In the genomic region with DNA sequence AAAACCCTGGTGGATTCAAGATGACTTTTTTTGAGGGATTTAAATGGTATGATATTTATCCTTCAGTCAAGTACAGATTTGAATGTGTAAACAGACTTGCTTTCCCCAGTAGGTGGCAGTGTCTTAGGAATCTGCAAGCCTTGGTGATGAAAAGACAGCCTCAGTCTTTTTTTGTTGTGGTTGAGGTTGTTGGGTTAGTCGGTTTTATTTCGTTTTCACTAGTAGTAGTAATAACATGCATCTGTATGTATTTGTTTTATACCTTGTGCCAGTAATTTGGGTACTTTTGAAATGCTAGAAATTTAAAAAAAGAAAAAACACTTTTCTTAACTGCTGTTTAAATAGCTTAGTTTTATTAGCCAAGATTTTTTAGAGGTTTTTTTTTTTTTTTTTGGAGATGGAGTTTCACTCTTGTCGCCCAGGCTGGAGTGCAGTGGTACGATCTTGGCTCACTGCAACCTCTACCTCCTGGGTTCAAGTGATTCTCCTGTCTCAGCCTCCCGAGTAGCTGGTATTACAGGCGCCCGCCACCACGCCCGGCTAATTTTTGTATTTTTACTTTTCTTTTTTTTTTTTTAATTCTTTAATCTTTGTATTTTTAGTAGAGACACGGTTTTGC, we compare ENCODE assay signal across 8 cellular contexts. TPM values are rescaled to one million over a fixed set of nuclear protein-coding genes. Genes with fewer than 3 reads are reported as not detected.
DNase-seq lines count a peak whose midpoint lies in the region; FAIRE-seq and TF ChIP-seq lines count a peak whose summit lies in the region.

No MANE protein-coding gene starts in this region.

- H3K27ac ChIP-seq in astrocyte (ENCODE audit: low read depth, low read length) (no peak overlapping the region), iPS DF 6.9 (ENCODE audit: low read length) (no peak overlapping the region)

- peaks cover 13% of the 10 kb centered on the region for H3K36me3 ChIP-seq in astrocyte (ENCODE audit: insufficient read depth, low read length)
- no peaks in the 10 kb centered on the region; the same call in 1 of the 2 replicates for H3K36me3 ChIP-seq in iPS DF 6.9 (ENCODE audit: control insufficient read depth, insufficient read depth, low read length)

- H2AFZ ChIP-seq in astrocyte (ENCODE audit: low read depth, low read length): no peak overlapping the region

- H3K9me3 ChIP-seq in astrocyte (ENCODE audit: insufficient read depth, low read depth, low read length): no peaks in the 10 kb centered on the region
- no peaks in the 10 kb centered on the region for H3K9me3 ChIP-seq in iPS DF 6.9 (ENCODE audit: control insufficient read depth, insufficient read depth, low read length)

- H3K4me3 Mint-ChIP-seq in astrocyte (ENCODE audit: unreplicated experiment): no peak overlapping the region

- H3K36me3 Mint-ChIP-seq in astrocyte (ENCODE audit: low read depth, unreplicated experiment): peaks cover 13% of the 10 kb centered on the region

- peak; percentile 20 to 36 for DNase-seq in activated CD8-positive, alpha-beta memory T cell treated with anti-CD3 and anti-CD28 coated beads for 4 hours (ENCODE audit: low read depth in 2 of 2)
- DNase-seq in activated CD8-positive, alpha-beta memory T cell treated with anti-CD3 and anti-CD28 coated beads, Interleukin-2, amount 50 U/mL, for 48 hours: no peak
- DNase-seq in H4 (ENCODE audit: low spot score) (peak; percentile 77), LHCN-M2 (ENCODE audit: low read depth) (peak; percentile 84), SIG-M5 treated with dmso at 0.1 percent for 504 hours (lab: John Stamatoyannopoulos, UW; ENCODE audit: unreplicated experiment) (peak; percentile 87), astrocyte (ENCODE audit: low read depth) (peak; percentile 67), iPS DF 6.9 (ENCODE audit: low read depth, low spot score) (peak; percentile 60)
- DNase-seq in stimulated activated CD4-positive, alpha-beta T cell treated with anti-CD3 and anti-CD28 coated beads, Interleukin-2, amount 100 ng/mL, for 24 hours: peak; percentile 22 to 55

- H3K9me3 Mint-ChIP-seq in astrocyte (ENCODE audit: unreplicated experiment): no peaks in the 10 kb centered on the region

- peaks cover 11% of the 10 kb centered on the region for H3K4me1 Mint-ChIP-seq in astrocyte (ENCODE audit: low read depth, unreplicated experiment)

- H3K27me3 ChIP-seq in astrocyte (ENCODE audit: insufficient read depth, low read length) (no peaks in the 10 kb centered on the region), iPS DF 6.9 (ENCODE audit: control insufficient read depth, insufficient read depth, low read length) (no peaks in the 10 kb centered on the region)

- H3K4me1 ChIP-seq in astrocyte (ENCODE audit: insufficient read depth, low read length): no peaks in the 10 kb centered on the region
- no peaks in the 10 kb centered on the region for H3K4me1 ChIP-seq in iPS DF 6.9 (ENCODE audit: control insufficient read depth, insufficient read depth, low read length)

- H3K4me3 ChIP-seq in astrocyte (ENCODE audit: insufficient read depth, low read depth, low read length) (no peak overlapping the region), iPS DF 6.9 (ENCODE audit: low read length) (no peak overlapping the region)

- FAIRE-seq in astrocyte (lab: Jason Lieb, UNC): peak; percentile 92

- H4K20me1 ChIP-seq in astrocyte (ENCODE audit: insufficient read depth, low read length): no peaks in the 10 kb centered on the region

- H3K79me2 ChIP-seq in astrocyte (ENCODE audit: insufficient read depth, low read length): no peaks in the 10 kb centered on the region

- no peak overlapping the region for H3K27ac Mint-ChIP-seq in astrocyte (ENCODE audit: unreplicated experiment)

- no peak overlapping the region for H3K4me2 ChIP-seq in astrocyte (ENCODE audit: low read length)

- no CpG with 5 or more reads among the region's 10 CpGs for WGBS in iPS DF 6.9 (ENCODE audit: insufficient coverage, insufficient read length)

- no peaks in the 10 kb centered on the region for H3K27me3 Mint-ChIP-seq in astrocyte (ENCODE audit: low read depth, unreplicated experiment)

- H3K9ac ChIP-seq in astrocyte (ENCODE audit: low read length): no peak overlapping the region

- TF ChIP-seq CTCF in astrocyte (IDR thresholded peaks at IDR 0.05; ENCODE audit: insufficient read depth, low read depth, low read length): peak; percentile 89

RNA-seq across cellular contexts. Expression of gene COPS4, which starts 39.2 kb away (rescaled TPM):
- total RNA-seq in H4 (2014; rRNA removed; shearing (Covaris generic)): 99.9 and 103 TPM in 2 replicates
- total RNA-seq in LHCN-M2 (2014; rRNA removed): 59.2 and 65.0 TPM in 2 replicates
- polyA plus RNA-seq in LHCN-M2 (2012): 46.8 TPM
- total RNA-seq in astrocyte: 35.2 and 39.3 TPM in 2 replicates

RNA-seq across cellular contexts. Expression of gene PLAC8, which starts 40.3 kb away (rescaled TPM):
- total RNA-seq in H4 (2014; rRNA removed; shearing (Covaris generic)): 17.0 and 18.2 TPM in 2 replicates
- total RNA-seq in LHCN-M2 (2014; rRNA removed) (9.2 and 12.5 TPM in 2 replicates), astrocyte (19.5 and 27.8 TPM in 2 replicates)
- 43.0 TPM for polyA plus RNA-seq in LHCN-M2 (2012)
